Comparison of ENCODE assay signal across 14 cellular contexts in genomic region chr19:14473915-14474578, GRCh38. TPM values are rescaled to one million over a fixed set of nuclear protein-coding genes. Genes with fewer than 3 reads are reported as not detected.
DNase-seq lines count a peak whose midpoint lies in the region; ATAC-seq and TF ChIP-seq lines count a peak whose summit lies in the region.
"Had no signal": no experiment of that assay in that cellular context is flagged by ENCODE, and none has a peak within 500 bp of the region (broad histone marks: within the 10 kb centered on the region; RNA-seq: fewer than 3 reads in every experiment).

No MANE protein-coding gene starts in this region.

- no peaks in the 10 kb centered on the region for H3K79me2 ChIP-seq in SK-N-SH (ENCODE audit: insufficient read depth)

- POLR2A ChIA-PET in SK-N-SH (lab: Yijun Ruan, JAX) = no interaction called here

- TF ChIP-seq EP300 in SK-N-SH (IDR thresholded peaks at IDR 0.05; ENCODE audit: borderline replicate concordance in 1 of 2, low read depth in 1 of 2, low read length in 1 of 2) = no peak

- no peaks in the 10 kb centered on the region for H4K20me1 ChIP-seq in SK-N-SH (ENCODE audit: insufficient read depth)

- no peak overlapping the region for H3K9ac ChIP-seq in SK-N-SH
- peak overlapping the region; percentile 39 for H3K9ac ChIP-seq in NT2/D1 (ENCODE audit: insufficient read length, low read depth)
- H3K9ac ChIP-seq in skeletal muscle satellite cell (ENCODE audit: low read depth, low read length) = no peak overlapping the region

- H3K36me3 ChIP-seq in SK-N-SH (replicated peaks in 1 of 2; ENCODE audit: control insufficient read depth in 1 of 2, insufficient read depth in 2 of 2, low read length in 1 of 2) (peaks cover 6 to 23% of the 10 kb centered on the region in 2 experiments), NT2/D1 (ENCODE audit: insufficient read depth, insufficient read length, low read length) (peaks cover 44% of the 10 kb centered on the region), skeletal muscle satellite cell (ENCODE audit: insufficient read depth, low read length) (peaks cover 21% of the 10 kb centered on the region)

- H3K4me1 ChIP-seq in SK-N-SH (ENCODE audit: control insufficient read depth in 1 of 2, insufficient read depth in 2 of 2, low read depth in 1 of 2, low read length in 1 of 2) (peaks cover 24 to 39% of the 10 kb centered on the region in 2 experiments; a peak in 3 of 4 replicates), NT2/D1 (ENCODE audit: insufficient read depth, insufficient read length) (peaks cover 33% of the 10 kb centered on the region), right cardiac atrium (ENCODE audit: control insufficient read depth, insufficient read depth, low read length) (no peaks in the 10 kb centered on the region), skeletal muscle satellite cell (ENCODE audit: control insufficient read depth, insufficient read depth, low read length) (peaks cover 49% of the 10 kb centered on the region)

- H3K27me3 ChIP-seq in SK-N-SH (ENCODE audit: insufficient read depth) (no peaks in the 10 kb centered on the region), NT2/D1 (ENCODE audit: insufficient read depth, insufficient read length) (no peaks in the 10 kb centered on the region), right cardiac atrium (ENCODE audit: control insufficient read depth, insufficient read depth) (no peaks in the 10 kb centered on the region), skeletal muscle satellite cell (ENCODE audit: control insufficient read depth, insufficient read depth, low read length) (no peaks in the 10 kb centered on the region)
- H3K27me3 ChIP-seq: brain microvascular endothelial cell had no signal

- H3K9me3 ChIP-seq in SK-N-SH (no peaks in the 10 kb centered on the region), NT2/D1 (ENCODE audit: insufficient read depth, low read length) (no peaks in the 10 kb centered on the region), right cardiac atrium (ENCODE audit: control insufficient read depth, low read length) (no peaks in the 10 kb centered on the region), skeletal muscle satellite cell (replicated peaks; ENCODE audit: low read length) (no peaks in the 10 kb centered on the region)

- CTCF ChIA-PET in SK-N-SH (lab: Yijun Ruan, JAX) = interaction anchor here (0.5 to 1.6 kb wide), 2 partner anchors 20 to 67 kb away, joined by 3 to 4 read pairs; no protein-coding TSS in a partner anchor

- ATAC-seq in SK-N-SH treated with all-trans-retinoic acid at 6 μM for 48 hours = no peak
- ATAC-seq in right cardiac atrium = no peak
- ATAC-seq in HG03432 (IDR thresholded peaks at IDR 0.05; ENCODE audit: unreplicated experiment) = no peak

- H3K9me2 ChIP-seq in SK-N-SH = no peaks in the 10 kb centered on the region

- H3F3A ChIP-seq in SK-N-SH (replicated peaks; ENCODE audit: insufficient read depth) = peaks cover 7% of the 10 kb centered on the region

- TF ChIP-seq RAD21 in SK-N-SH (IDR thresholded peaks at IDR 0.05; ENCODE audit: low read length) = no peak

- H3K4me2 ChIP-seq in SK-N-SH (no peak overlapping the region), skeletal muscle satellite cell (ENCODE audit: low read length) (peak overlapping the region; percentile 79)

- H3K4me3 ChIP-seq in SK-N-SH (ENCODE audit: low read depth in 2 of 2, low read length in 1 of 2) (no peak overlapping the region), NT2/D1 (ENCODE audit: insufficient read length, low read depth) (no peak overlapping the region), right cardiac atrium (ENCODE audit: low read length) (peak overlapping the region; percentile 4), skeletal muscle satellite cell (ENCODE audit: low read length) (peak overlapping the region; percentile 24)

- peak; percentile 32 for DNase-seq in SK-N-SH
- DNase-seq in NT2/D1 (ENCODE audit: low read depth, low spot score) = no peak
- peak in 2 of 3 donors; percentile 69 to 75 for DNase-seq in right cardiac atrium
- DNase-seq in NCI-H345 (lab: John Stamatoyannopoulos, UW) = no peak
- no peak for DNase-seq in NCI-H524 treated with DMSO at 0.1 percent for 48 hours (lab: John Stamatoyannopoulos, UW)
- DNase-seq: brain microvascular endothelial cell, GF-D8, MV-4-11, SW 1271 had no signal

- no peak overlapping the region for H2AFZ ChIP-seq in SK-N-SH (ENCODE audit: low read depth)

- intact Hi-C loops in right cardiac atrium (cut with DNase I) = no loop called here

- WGBS in SK-N-SH (ENCODE audit: low lambda C conversion rate) = 97% methylated on average over 34 of the region's 57 CpGs
- 19% methylated on average over 57 of the region's 57 CpGs for WGBS in right cardiac atrium

- TF ChIP-seq CTCF in SK-N-SH (IDR thresholded peaks at IDR 0.05) = no peak

- H3K27ac ChIP-seq in SK-N-SH (ENCODE audit: low read depth in 2 of 2, low read length in 1 of 2) = no peak overlapping the region
- no peak overlapping the region for H3K27ac ChIP-seq in right cardiac atrium (ENCODE audit: low read length)
- H3K27ac ChIP-seq: brain microvascular endothelial cell had no signal

TF ChIP-seq in SK-N-SH treated with all-trans-retinoic acid at 6 μM for 48 hours, 23 proteins besides CTCF, POLR2A, EP300 and RAD21 (continues in another document):
- TF ChIP-seq ISL1 (CRISPR knock-in tag; IDR thresholded peaks at IDR 0.05) = no peak
- no peak for TF ChIP-seq RARB (CRISPR knock-in tag; IDR thresholded peaks at IDR 0.05)
- no peak for TF ChIP-seq CSRNP3 (CRISPR knock-in tag; IDR thresholded peaks at IDR 0.05)
- TF ChIP-seq ZFP3 (CRISPR knock-in tag; IDR thresholded peaks at IDR 0.05) = no peak
- TF ChIP-seq SNAI2 (CRISPR knock-in tag; IDR thresholded peaks at IDR 0.05) = no peak
- TF ChIP-seq TSHZ2 (CRISPR knock-in tag; IDR thresholded peaks at IDR 0.05) = no peak

RNA-seq across cellular contexts. Expression of gene PTGER1, which starts 1.1 kb away (rescaled TPM):
- 4.6 and 6.0 TPM in 2 replicates for polyA plus RNA-seq in SK-N-SH (2012; rRNA removed)
- 2.0 and 3.4 TPM in 2 replicates for polyA plus RNA-seq in SK-N-SH (2012; cell fraction: cytosol; rRNA removed)
- 2.4 and 3.9 TPM in 2 replicates for polyA plus RNA-seq in SK-N-SH (2012; cell fraction: nucleus; rRNA removed)
- total RNA-seq in right cardiac atrium = under 1 TPM in 1 of 4 donors, not detected in 3; 0.33 TPM
- polyA plus RNA-seq in right cardiac atrium = not detected
- total RNA-seq in skeletal muscle satellite cell (2012; rRNA removed) = 2.8 and 4.1 TPM in 2 replicates
- total RNA-seq: A673, omental fat pad had no signal

RNA-seq across cellular contexts. Expression of gene GIPC1, which starts 21.9 kb away (rescaled TPM):
- polyA plus RNA-seq in SK-N-SH (2012; rRNA removed) (138 and 144 TPM in 2 replicates), right cardiac atrium (52.6 TPM)
- polyA plus RNA-seq in SK-N-SH (2012; cell fraction: cytosol; rRNA removed) = 64.3 and 109 TPM in 2 replicates
- polyA plus RNA-seq in SK-N-SH (2012; cell fraction: nucleus; rRNA removed) = 108 and 111 TPM in 2 replicates
- total RNA-seq in right cardiac atrium = 10 to 100 TPM; 47.0 to 57.3 (median 49.3) TPM
- 133 and 141 TPM in 2 replicates for total RNA-seq in skeletal muscle satellite cell (2012; rRNA removed)

RNA-seq across cellular contexts. Expression of gene PKN1, which starts 40.9 kb away (rescaled TPM):
- polyA plus RNA-seq in SK-N-SH (2012; rRNA removed) = 68.0 and 99.6 TPM in 2 replicates
- polyA plus RNA-seq in SK-N-SH (2012; cell fraction: cytosol; rRNA removed) = 43.0 and 58.2 TPM in 2 replicates
- 85.8 and 112 TPM in 2 replicates for polyA plus RNA-seq in SK-N-SH (2012; cell fraction: nucleus; rRNA removed)
- total RNA-seq in right cardiac atrium = 100 to 1,000 TPM; 122 to 138 (median 130) TPM
- 79.3 TPM for polyA plus RNA-seq in right cardiac atrium
- total RNA-seq in skeletal muscle satellite cell (2012; rRNA removed) = 124 and 138 TPM in 2 replicates

RNA-seq across cellular contexts. Expression of gene DNAJB1, which starts 44.1 kb away (rescaled TPM):
- 95.7 and 103 TPM in 2 replicates for polyA plus RNA-seq in SK-N-SH (2012; rRNA removed)
- 95.9 and 110 TPM in 2 replicates for polyA plus RNA-seq in SK-N-SH (2012; cell fraction: cytosol; rRNA removed)
- polyA plus RNA-seq in SK-N-SH (2012; cell fraction: nucleus; rRNA removed) = 65.8 and 66.3 TPM in 2 replicates
- total RNA-seq in right cardiac atrium = 10 to 100 TPM; 46.7 to 69.5 (median 61.4) TPM
- polyA plus RNA-seq in right cardiac atrium = 50.6 TPM
- total RNA-seq in skeletal muscle satellite cell (2012; rRNA removed) = 74.3 and 74.9 TPM in 2 replicates

RNA-seq across cellular contexts. Expression of gene DDX39A, which starts 54.9 kb away (rescaled TPM):
- polyA plus RNA-seq in SK-N-SH (2012; rRNA removed) (78.0 and 88.8 TPM in 2 replicates), right cardiac atrium (30.3 TPM)
- 29.8 and 45.2 TPM in 2 replicates for polyA plus RNA-seq in SK-N-SH (2012; cell fraction: cytosol; rRNA removed)
- 401 and 481 TPM in 2 replicates for polyA plus RNA-seq in SK-N-SH (2012; cell fraction: nucleus; rRNA removed)
- 10 to 100 TPM; 20.7 to 34.7 (median 30.2) TPM for total RNA-seq in right cardiac atrium
- 73.3 and 93.3 TPM in 2 replicates for total RNA-seq in skeletal muscle satellite cell (2012; rRNA removed)

Comparison
In these comparisons a context has a peak if more than half of its experiments do, and no peak if none do; other contexts are left out.
1. DNase-seq: peak in SK-N-SH (single experiment) and right cardiac atrium (2 of 3); none in NT2/D1 (single experiment), NCI-H345 (single experiment) and NCI-H524 treated with DMSO at 0.1 percent for 48 hours (single experiment).
2. H3K4me3 ChIP-seq: peak in right cardiac atrium (single experiment) and skeletal muscle satellite cell (single experiment); none in SK-N-SH (0 of 2) and NT2/D1 (single experiment).